1 cellular context compared by ENCODE assay signal in the genomic region with DNA sequence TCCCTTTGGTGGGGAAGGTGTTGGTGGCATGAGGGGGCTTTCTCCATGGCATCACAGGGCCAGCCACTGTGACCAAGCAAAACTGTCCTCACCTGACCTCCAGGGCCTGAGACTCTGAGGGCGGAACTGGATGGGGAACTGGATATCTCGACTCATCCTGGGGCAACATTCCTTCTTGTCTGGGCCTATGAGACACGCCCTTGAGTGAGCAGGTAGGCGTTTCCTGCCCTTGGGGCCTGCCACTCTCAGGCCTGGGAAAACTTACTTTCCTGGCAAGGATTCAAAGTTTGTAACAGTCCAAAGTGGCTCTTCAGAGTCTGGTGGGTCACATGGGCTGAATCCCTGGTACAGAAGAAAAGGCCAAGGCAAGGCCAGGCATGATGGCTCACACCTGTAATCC.
TF ChIP-seq lines count a peak whose summit lies in the region.

No MANE protein-coding gene starts in this region.

TF ChIP-seq in HepG2, 621 proteins besides CTCF, POLR2A, EP300 and RAD21 (continues in another document):
- TF ChIP-seq SNAI1 (CRISPR knock-in tag; IDR thresholded peaks at IDR 0.05; ENCODE audit: borderline replicate concordance) (no peak), ZNF878 (CRISPR knock-in tag; IDR thresholded peaks at IDR 0.05) (no peak), ZNF382 (CRISPR knock-in tag; IDR thresholded peaks at IDR 0.05; ENCODE audit: borderline replicate concordance) (no peak), ZNF737 (CRISPR knock-in tag; IDR thresholded peaks at IDR 0.05; ENCODE audit: borderline replicate concordance) (no peak), ZFP90 (CRISPR knock-in tag; IDR thresholded peaks at IDR 0.05; ENCODE audit: borderline replicate concordance) (no peak), ARNT2 (CRISPR knock-in tag; IDR thresholded peaks at IDR 0.05; ENCODE audit: low read depth) (no peak), ZFX (CRISPR knock-in tag; IDR thresholded peaks at IDR 0.05; ENCODE audit: low read depth) (0 out of 2 replicates have a peak, but pooled peaks have one; percentile 27), RORA (CRISPR knock-in tag; IDR thresholded peaks at IDR 0.05) (no peak), NFYC (CRISPR knock-in tag; IDR thresholded peaks at IDR 0.05) (no peak), CC2D1A (CRISPR knock-in tag; IDR thresholded peaks at IDR 0.05) (no peak), FOXA1 (IDR thresholded peaks at IDR 0.05) (no peak), FOXA1 (CRISPR knock-in tag; IDR thresholded peaks at IDR 0.05) (no peak), MBNL3 (CRISPR knock-in tag; conservative IDR thresholded peaks at IDR 0.05) (no peak), ZNF766 (CRISPR knock-in tag; IDR thresholded peaks at IDR 0.05; ENCODE audit: borderline replicate concordance) (no peak), HMGA1 (CRISPR knock-in tag; conservative IDR thresholded peaks at IDR 0.05) (no peak), RXRB (CRISPR knock-in tag; IDR thresholded peaks at IDR 0.05; ENCODE audit: borderline replicate concordance) (peak; percentile 57), ZFP41 (CRISPR knock-in tag; IDR thresholded peaks at IDR 0.05; ENCODE audit: borderline replicate concordance) (no peak), CCDC6 (CRISPR knock-in tag; IDR thresholded peaks at IDR 0.05) (no peak), SAP130 (CRISPR knock-in tag; IDR thresholded peaks at IDR 0.05; ENCODE audit: low read depth) (0 out of 2 replicates have a peak, but pooled peaks have one; percentile 21), ZFP37 (CRISPR knock-in tag; IDR thresholded peaks at IDR 0.05; ENCODE audit: borderline replicate concordance) (no peak), RARA (CRISPR knock-in tag; IDR thresholded peaks at IDR 0.05) (peak; percentile 30; the same call in 1 of the 2 replicates), ZNF761 (CRISPR knock-in tag; conservative IDR thresholded peaks at IDR 0.05) (no peak), ZNF850 (CRISPR knock-in tag; conservative IDR thresholded peaks at IDR 0.05) (no peak), CBX1 (IDR thresholded peaks at IDR 0.05; ENCODE audit: low read depth) (no peak), ZNF44 (CRISPR knock-in tag; IDR thresholded peaks at IDR 0.05) (no peak), TEAD3 (CRISPR knock-in tag; optimal IDR thresholded peaks at IDR 0.05; ENCODE audit: borderline replicate concordance) (peak; percentile 20), RXRA (CRISPR knock-in tag; IDR thresholded peaks at IDR 0.05) (peak; percentile 73; the same call in 1 of the 2 replicates), CREB1 (IDR thresholded peaks at IDR 0.05) (no peak), CREB1 (CRISPR knock-in tag; IDR thresholded peaks at IDR 0.05) (no peak), ZFP82 (CRISPR knock-in tag; IDR thresholded peaks at IDR 0.05; ENCODE audit: borderline replicate concordance) (no peak), ZBTB7B (CRISPR knock-in tag; IDR thresholded peaks at IDR 0.05) (no peak), TCF7 (IDR thresholded peaks at IDR 0.05; ENCODE audit: low read depth) (no peak), HHEX (CRISPR knock-in tag; IDR thresholded peaks at IDR 0.05) (no peak), NFYB (CRISPR knock-in tag; IDR thresholded peaks at IDR 0.05) (peak; percentile 44; the same call in 1 of the 2 replicates), BRCA1 (CRISPR knock-in tag; IDR thresholded peaks at IDR 0.05) (no peak), RFXAP (CRISPR knock-in tag; IDR thresholded peaks at IDR 0.05; ENCODE audit: borderline replicate concordance) (no peak), ZNF841 (CRISPR knock-in tag; IDR thresholded peaks at IDR 0.05; ENCODE audit: borderline replicate concordance) (no peak), FOXM1 (CRISPR knock-in tag; IDR thresholded peaks at IDR 0.05) (no peak), IRX3 (CRISPR knock-in tag; IDR thresholded peaks at IDR 0.05; ENCODE audit: borderline replicate concordance, low read depth) (no peak), NFE2 (CRISPR knock-in tag; IDR thresholded peaks at IDR 0.05) (no peak), BORCS8-MEF2B (CRISPR knock-in tag; IDR thresholded peaks at IDR 0.05) (no peak)
- TF ChIP-seq, protein P1, sequence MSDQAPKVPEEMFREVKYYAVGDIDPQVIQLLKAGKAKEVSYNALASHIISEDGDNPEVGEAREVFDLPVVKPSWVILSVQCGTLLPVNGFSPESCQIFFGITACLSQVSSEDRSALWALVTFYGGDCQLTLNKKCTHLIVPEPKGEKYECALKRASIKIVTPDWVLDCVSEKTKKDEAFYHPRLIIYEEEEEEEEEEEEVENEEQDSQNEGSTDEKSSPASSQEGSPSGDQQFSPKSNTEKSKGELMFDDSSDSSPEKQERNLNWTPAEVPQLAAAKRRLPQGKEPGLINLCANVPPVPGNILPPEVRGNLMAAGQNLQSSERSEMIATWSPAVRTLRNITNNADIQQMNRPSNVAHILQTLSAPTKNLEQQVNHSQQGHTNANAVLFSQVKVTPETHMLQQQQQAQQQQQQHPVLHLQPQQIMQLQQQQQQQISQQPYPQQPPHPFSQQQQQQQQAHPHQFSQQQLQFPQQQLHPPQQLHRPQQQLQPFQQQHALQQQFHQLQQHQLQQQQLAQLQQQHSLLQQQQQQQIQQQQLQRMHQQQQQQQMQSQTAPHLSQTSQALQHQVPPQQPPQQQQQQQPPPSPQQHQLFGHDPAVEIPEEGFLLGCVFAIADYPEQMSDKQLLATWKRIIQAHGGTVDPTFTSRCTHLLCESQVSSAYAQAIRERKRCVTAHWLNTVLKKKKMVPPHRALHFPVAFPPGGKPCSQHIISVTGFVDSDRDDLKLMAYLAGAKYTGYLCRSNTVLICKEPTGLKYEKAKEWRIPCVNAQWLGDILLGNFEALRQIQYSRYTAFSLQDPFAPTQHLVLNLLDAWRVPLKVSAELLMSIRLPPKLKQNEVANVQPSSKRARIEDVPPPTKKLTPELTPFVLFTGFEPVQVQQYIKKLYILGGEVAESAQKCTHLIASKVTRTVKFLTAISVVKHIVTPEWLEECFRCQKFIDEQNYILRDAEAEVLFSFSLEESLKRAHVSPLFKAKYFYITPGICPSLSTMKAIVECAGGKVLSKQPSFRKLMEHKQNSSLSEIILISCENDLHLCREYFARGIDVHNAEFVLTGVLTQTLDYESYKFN (CRISPR knock-in tag; conservative IDR thresholded peaks at IDR 0.05), result no peak
- TF ChIP-seq, protein P2, sequence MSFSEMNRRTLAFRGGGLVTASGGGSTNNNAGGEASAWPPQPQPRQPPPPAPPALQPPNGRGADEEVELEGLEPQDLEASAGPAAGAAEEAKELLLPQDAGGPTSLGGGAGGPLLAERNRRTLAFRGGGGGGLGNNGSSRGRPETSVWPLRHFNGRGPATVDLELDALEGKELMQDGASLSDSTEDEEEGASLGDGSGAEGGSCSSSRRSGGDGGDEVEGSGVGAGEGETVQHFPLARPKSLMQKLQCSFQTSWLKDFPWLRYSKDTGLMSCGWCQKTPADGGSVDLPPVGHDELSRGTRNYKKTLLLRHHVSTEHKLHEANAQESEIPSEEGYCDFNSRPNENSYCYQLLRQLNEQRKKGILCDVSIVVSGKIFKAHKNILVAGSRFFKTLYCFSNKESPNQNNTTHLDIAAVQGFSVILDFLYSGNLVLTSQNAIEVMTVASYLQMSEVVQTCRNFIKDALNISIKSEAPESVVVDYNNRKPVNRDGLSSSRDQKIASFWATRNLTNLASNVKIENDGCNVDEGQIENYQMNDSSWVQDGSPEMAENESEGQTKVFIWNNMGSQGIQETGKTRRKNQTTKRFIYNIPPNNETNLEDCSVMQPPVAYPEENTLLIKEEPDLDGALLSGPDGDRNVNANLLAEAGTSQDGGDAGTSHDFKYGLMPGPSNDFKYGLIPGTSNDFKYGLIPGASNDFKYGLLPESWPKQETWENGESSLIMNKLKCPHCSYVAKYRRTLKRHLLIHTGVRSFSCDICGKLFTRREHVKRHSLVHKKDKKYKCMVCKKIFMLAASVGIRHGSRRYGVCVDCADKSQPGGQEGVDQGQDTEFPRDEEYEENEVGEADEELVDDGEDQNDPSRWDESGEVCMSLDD (CRISPR knock-in tag; IDR thresholded peaks at IDR 0.05; ENCODE audit: borderline replicate concordance), result no peak
- TF ChIP-seq, protein P3, sequence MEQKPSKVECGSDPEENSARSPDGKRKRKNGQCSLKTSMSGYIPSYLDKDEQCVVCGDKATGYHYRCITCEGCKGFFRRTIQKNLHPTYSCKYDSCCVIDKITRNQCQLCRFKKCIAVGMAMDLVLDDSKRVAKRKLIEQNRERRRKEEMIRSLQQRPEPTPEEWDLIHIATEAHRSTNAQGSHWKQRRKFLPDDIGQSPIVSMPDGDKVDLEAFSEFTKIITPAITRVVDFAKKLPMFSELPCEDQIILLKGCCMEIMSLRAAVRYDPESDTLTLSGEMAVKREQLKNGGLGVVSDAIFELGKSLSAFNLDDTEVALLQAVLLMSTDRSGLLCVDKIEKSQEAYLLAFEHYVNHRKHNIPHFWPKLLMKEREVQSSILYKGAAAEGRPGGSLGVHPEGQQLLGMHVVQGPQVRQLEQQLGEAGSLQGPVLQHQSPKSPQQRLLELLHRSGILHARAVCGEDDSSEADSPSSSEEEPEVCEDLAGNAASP (CRISPR knock-in tag; IDR thresholded peaks at IDR 0.05; ENCODE audit: borderline replicate concordance), result peak; percentile 90
- TF ChIP-seq, protein P4, sequence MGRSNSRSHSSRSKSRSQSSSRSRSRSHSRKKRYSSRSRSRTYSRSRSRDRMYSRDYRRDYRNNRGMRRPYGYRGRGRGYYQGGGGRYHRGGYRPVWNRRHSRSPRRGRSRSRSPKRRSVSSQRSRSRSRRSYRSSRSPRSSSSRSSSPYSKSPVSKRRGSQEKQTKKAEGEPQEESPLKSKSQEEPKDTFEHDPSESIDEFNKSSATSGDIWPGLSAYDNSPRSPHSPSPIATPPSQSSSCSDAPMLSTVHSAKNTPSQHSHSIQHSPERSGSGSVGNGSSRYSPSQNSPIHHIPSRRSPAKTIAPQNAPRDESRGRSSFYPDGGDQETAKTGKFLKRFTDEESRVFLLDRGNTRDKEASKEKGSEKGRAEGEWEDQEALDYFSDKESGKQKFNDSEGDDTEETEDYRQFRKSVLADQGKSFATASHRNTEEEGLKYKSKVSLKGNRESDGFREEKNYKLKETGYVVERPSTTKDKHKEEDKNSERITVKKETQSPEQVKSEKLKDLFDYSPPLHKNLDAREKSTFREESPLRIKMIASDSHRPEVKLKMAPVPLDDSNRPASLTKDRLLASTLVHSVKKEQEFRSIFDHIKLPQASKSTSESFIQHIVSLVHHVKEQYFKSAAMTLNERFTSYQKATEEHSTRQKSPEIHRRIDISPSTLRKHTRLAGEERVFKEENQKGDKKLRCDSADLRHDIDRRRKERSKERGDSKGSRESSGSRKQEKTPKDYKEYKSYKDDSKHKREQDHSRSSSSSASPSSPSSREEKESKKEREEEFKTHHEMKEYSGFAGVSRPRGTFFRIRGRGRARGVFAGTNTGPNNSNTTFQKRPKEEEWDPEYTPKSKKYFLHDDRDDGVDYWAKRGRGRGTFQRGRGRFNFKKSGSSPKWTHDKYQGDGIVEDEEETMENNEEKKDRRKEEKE (IDR thresholded peaks at IDR 0.05), result no peak
- TF ChIP-seq, protein P5, sequence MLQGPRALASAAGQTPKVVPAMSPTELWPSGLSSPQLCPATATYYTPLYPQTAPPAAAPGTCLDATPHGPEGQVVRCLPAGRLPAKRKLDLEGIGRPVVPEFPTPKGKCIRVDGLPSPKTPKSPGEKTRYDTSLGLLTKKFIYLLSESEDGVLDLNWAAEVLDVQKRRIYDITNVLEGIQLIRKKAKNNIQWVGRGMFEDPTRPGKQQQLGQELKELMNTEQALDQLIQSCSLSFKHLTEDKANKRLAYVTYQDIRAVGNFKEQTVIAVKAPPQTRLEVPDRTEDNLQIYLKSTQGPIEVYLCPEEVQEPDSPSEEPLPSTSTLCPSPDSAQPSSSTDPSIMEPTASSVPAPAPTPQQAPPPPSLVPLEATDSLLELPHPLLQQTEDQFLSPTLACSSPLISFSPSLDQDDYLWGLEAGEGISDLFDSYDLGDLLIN (CRISPR knock-in tag; IDR thresholded peaks at IDR 0.05; ENCODE audit: borderline replicate concordance), result no peak
- TF ChIP-seq, protein P6, sequence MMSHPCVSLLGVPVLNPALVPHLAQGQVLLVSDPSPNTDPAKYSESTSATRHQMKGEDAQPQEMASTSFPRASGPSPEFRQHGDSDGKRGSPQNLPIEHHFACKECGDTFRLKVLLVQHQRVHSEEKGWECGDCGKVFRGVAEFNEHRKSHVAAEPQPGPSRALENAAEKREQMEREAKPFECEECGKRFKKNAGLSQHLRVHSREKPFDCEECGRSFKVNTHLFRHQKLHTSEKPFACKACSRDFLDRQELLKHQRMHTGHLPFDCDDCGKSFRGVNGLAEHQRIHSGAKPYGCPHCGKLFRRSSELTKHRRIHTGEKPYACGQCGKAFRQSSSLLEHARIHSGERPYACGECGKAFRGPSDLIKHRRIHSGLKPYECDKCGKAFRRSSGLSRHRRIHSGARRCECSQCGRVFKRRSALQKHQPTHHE (CRISPR knock-in tag; IDR thresholded peaks at IDR 0.05; ENCODE audit: borderline replicate concordance), result no peak
- TF ChIP-seq, protein P7, sequence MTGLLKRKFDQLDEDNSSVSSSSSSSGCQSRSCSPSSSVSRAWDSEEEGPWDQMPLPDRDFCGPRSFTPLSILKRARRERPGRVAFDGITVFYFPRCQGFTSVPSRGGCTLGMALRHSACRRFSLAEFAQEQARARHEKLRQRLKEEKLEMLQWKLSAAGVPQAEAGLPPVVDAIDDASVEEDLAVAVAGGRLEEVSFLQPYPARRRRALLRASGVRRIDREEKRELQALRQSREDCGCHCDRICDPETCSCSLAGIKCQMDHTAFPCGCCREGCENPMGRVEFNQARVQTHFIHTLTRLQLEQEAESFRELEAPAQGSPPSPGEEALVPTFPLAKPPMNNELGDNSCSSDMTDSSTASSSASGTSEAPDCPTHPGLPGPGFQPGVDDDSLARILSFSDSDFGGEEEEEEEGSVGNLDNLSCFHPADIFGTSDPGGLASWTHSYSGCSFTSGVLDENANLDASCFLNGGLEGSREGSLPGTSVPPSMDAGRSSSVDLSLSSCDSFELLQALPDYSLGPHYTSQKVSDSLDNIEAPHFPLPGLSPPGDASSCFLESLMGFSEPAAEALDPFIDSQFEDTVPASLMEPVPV (CRISPR knock-in tag; IDR thresholded peaks at IDR 0.05), result no peak
- TF ChIP-seq, protein P8, sequence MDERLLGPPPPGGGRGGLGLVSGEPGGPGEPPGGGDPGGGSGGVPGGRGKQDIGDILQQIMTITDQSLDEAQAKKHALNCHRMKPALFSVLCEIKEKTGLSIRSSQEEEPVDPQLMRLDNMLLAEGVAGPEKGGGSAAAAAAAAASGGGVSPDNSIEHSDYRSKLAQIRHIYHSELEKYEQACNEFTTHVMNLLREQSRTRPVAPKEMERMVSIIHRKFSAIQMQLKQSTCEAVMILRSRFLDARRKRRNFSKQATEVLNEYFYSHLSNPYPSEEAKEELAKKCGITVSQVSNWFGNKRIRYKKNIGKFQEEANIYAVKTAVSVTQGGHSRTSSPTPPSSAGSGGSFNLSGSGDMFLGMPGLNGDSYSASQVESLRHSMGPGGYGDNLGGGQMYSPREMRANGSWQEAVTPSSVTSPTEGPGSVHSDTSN (CRISPR knock-in tag; IDR thresholded peaks at IDR 0.05), result 0 out of 2 replicates have a peak, but pooled peaks have one; percentile 44
- TF ChIP-seq, protein P9, sequence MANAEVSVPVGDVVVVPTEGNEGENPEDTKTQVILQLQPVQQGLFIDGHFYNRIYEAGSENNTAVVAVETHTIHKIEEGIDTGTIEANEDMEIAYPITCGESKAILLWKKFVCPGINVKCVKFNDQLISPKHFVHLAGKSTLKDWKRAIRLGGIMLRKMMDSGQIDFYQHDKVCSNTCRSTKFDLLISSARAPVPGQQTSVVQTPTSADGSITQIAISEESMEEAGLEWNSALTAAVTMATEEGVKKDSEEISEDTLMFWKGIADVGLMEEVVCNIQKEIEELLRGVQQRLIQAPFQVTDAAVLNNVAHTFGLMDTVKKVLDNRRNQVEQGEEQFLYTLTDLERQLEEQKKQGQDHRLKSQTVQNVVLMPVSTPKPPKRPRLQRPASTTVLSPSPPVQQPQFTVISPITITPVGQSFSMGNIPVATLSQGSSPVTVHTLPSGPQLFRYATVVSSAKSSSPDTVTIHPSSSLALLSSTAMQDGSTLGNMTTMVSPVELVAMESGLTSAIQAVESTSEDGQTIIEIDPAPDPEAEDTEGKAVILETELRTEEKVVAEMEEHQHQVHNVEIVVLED (CRISPR knock-in tag; IDR thresholded peaks at IDR 0.05; ENCODE audit: borderline replicate concordance), result no peak
